8 cellular contexts compared by ENCODE assay signal in genomic region chr12:54125950-54126695, GRCh38.
DNase-seq lines count a peak whose midpoint lies in the region; ATAC-seq and TF ChIP-seq lines count a peak whose summit lies in the region.

No MANE protein-coding gene starts in this region.

- DNase-seq in AG08396 (ENCODE audit: low spot score), result peak; percentile 41
- DNase-seq in NCI-H748 treated with DMSO at 0.1 percent for 48 hours (lab: John Stamatoyannopoulos, UW), result peak; percentile 26
- DNase-seq in T-helper 1 cell, result no peak
- DNase-seq in OCI-M2 (lab: John Stamatoyannopoulos, UW; ENCODE audit: unreplicated experiment), result no peak
- no peak for DNase-seq in AML-193 (lab: John Stamatoyannopoulos, UW)
- DNase-seq in SIG-M5 treated with dmso at 0.1 percent for 504 hours (lab: John Stamatoyannopoulos, UW; ENCODE audit: unreplicated experiment), result no peak

- no peaks in the 10 kb centered on the region for H3K9me3 Mint-ChIP-seq in nephron

- peak overlapping the region; percentile 75 to 90 (median 81) for H3K27ac Mint-ChIP-seq in nephron

- no peak for TF ChIP-seq CTCF in nephron (IDR thresholded peaks at IDR 0.05; ENCODE audit: unreplicated experiment in 3 of 3)

- H3K36me3 Mint-ChIP-seq in nephron (ENCODE audit: low read depth), result peaks cover 19% of the 10 kb centered on the region

- peaks cover 45% of the 10 kb centered on the region for H3K27me3 Mint-ChIP-seq in nephron (ENCODE audit: low read depth)

- peaks cover 64% of the 10 kb centered on the region for H3K4me1 Mint-ChIP-seq in nephron

- H3K4me3 Mint-ChIP-seq in nephron, result peak overlapping the region; percentile 83 to 96 (median 94)

- ATAC-seq in esophagus mucosa, result peak; percentile 55

Comparison
In these comparisons a context has a peak if more than half of its experiments do, and no peak if none do; other contexts are left out.
1. DNase-seq: peak in AG08396 (single experiment) and NCI-H748 treated with DMSO at 0.1 percent for 48 hours (single experiment); none in T-helper 1 cell (0 of 5), OCI-M2 (single experiment), AML-193 (0 of 2) and SIG-M5 treated with dmso at 0.1 percent for 504 hours (single experiment).